Comparison of ENCODE assay signal across 12 cellular contexts in the genomic region with DNA sequence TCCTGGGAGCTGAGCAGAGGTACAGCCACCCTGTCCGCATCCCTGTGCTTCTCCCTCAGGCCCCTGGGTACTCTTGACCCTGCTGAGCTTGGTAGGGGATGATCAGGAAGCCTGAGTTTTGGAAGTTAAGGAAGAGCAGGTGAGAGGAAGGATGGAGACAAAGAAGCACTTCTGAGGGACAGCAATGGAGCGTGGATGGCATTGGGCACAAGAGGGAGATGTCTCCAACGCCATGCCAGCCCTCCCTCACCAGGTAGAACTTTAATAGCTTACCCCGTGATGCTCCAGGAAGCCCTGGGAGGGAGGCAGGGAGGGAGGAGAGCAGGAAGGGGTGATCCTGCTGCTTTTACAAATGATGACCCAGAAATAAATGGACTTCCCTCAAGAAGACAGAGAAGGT. TPM values are rescaled to one million over a fixed set of nuclear protein-coding genes. Genes with fewer than 3 reads are reported as not detected.
DNase-seq lines count a peak whose midpoint lies in the region; ATAC-seq and TF ChIP-seq lines count a peak whose summit lies in the region.
"Had no signal": no experiment of that assay in that cellular context is flagged by ENCODE, and none has a peak within 500 bp of the region (broad histone marks: within the 10 kb centered on the region; RNA-seq: fewer than 3 reads in every experiment).

No MANE protein-coding gene starts in this region.

- H3K9me3 Mint-ChIP-seq in dendritic cell treated with granulocyte-macrophage colony-stimulating factor and Interleukin-4, amounts not matched to agents 40 ng/mL and 50 ng/mL, for 4 days: no peaks in the 10 kb centered on the region
- no peaks in the 10 kb centered on the region for H3K9me3 Mint-ChIP-seq in type B pancreatic cell
- H3K9me3 Mint-ChIP-seq: nephron progenitor cell had no signal

- H3K9me3 ChIP-seq in heart right ventricle: no peaks in the 10 kb centered on the region
- no peaks in the 10 kb centered on the region for H3K9me3 ChIP-seq in mucosa of descending colon
- H3K9me3 ChIP-seq in tibial nerve: no peaks in the 10 kb centered on the region
- H3K9me3 ChIP-seq: transverse colon had no signal

- H3K4me3 ChIP-seq in heart right ventricle (no peak overlapping the region), mucosa of descending colon (no peak overlapping the region), tibial nerve (no peak overlapping the region)
- H3K4me3 ChIP-seq: transverse colon had no signal

- no peak overlapping the region for H3K4me3 Mint-ChIP-seq in dendritic cell treated with granulocyte-macrophage colony-stimulating factor and Interleukin-4, amounts not matched to agents 40 ng/mL and 50 ng/mL, for 4 days
- no peak overlapping the region for H3K4me3 Mint-ChIP-seq in type B pancreatic cell
- H3K4me3 Mint-ChIP-seq: nephron progenitor cell had no signal

- H3K4me1 Mint-ChIP-seq in dendritic cell treated with granulocyte-macrophage colony-stimulating factor and Interleukin-4, amounts not matched to agents 40 ng/mL and 50 ng/mL, for 4 days (ENCODE audit: low read depth): peaks cover 16% of the 10 kb centered on the region
- H3K4me1 Mint-ChIP-seq in type B pancreatic cell (ENCODE audit: unreplicated experiment): peaks cover 20% of the 10 kb centered on the region

- peaks cover 47% of the 10 kb centered on the region for H3K36me3 Mint-ChIP-seq in dendritic cell treated with granulocyte-macrophage colony-stimulating factor and Interleukin-4, amounts not matched to agents 40 ng/mL and 50 ng/mL, for 4 days (ENCODE audit: low read depth)
- H3K36me3 Mint-ChIP-seq in type B pancreatic cell: no peaks in the 10 kb centered on the region

- DNase-seq in heart right ventricle (no peak), left ventricle myocardium superior (no peak), mucosa of descending colon (no peak), type B pancreatic cell (ENCODE audit: extremely low spot score, unreplicated experiment) (no peak), tibial nerve (ENCODE audit: low spot score in 2 of 2) (no peak)
- DNase-seq in activated CD4-positive, alpha-beta T cell treated with anti-CD3 and anti-CD28 coated beads, Interleukin-2, amount 50 U/mL, for 4 hours: no peak
- DNase-seq: activated CD4-positive, CD25-positive, alpha-beta regulatory T cell; activated T-cell treated with anti-CD3 and anti-CD28 coated beads for 4 hours; nephron progenitor cell; transverse colon had no signal

- H3K27ac Mint-ChIP-seq in dendritic cell treated with granulocyte-macrophage colony-stimulating factor and Interleukin-4, amounts not matched to agents 40 ng/mL and 50 ng/mL, for 4 days: peak overlapping the region; percentile 1
- peak overlapping the region; percentile 85 for H3K27ac Mint-ChIP-seq in type B pancreatic cell

- H3K27ac ChIP-seq in heart right ventricle (peak overlapping the region in 9 of 10 donors; percentile 69 to 95 (median 86)), tibial nerve (peak overlapping the region in 2 of 4 donors; percentile 60 to 73)

- no peaks in the 10 kb centered on the region for H3K27me3 Mint-ChIP-seq in dendritic cell treated with granulocyte-macrophage colony-stimulating factor and Interleukin-4, amounts not matched to agents 40 ng/mL and 50 ng/mL, for 4 days
- no peaks in the 10 kb centered on the region for H3K27me3 Mint-ChIP-seq in type B pancreatic cell

- TF ChIP-seq CTCF in heart right ventricle (IDR thresholded peaks at IDR 0.05) (no peak), mucosa of descending colon (IDR thresholded peaks at IDR 0.05) (no peak), type B pancreatic cell (conservative IDR thresholded peaks at IDR 0.05) (no peak), tibial nerve (IDR thresholded peaks at IDR 0.05) (no peak)

- no peak for TF ChIP-seq EP300 in tibial nerve (IDR thresholded peaks at IDR 0.05)

- no peak for TF ChIP-seq POLR2A in tibial nerve (IDR thresholded peaks at IDR 0.05)

- ATAC-seq in heart right ventricle (peak in 5 of 8 donors; percentile 1 to 17 (median 4)), left ventricle myocardium superior (no peak), mucosa of descending colon (peak; percentile 17), HG03565 (IDR thresholded peaks at IDR 0.05; ENCODE audit: unreplicated experiment) (no peak)

- WGBS in heart right ventricle, 2 donors: 51% methylated on average over 4 of the region's 4 CpGs
- 72 to 82% methylated on average over 4 of the region's 4 CpGs for WGBS in tibial nerve, 2 donors

- H3K27me3 ChIP-seq in heart right ventricle: no peaks in the 10 kb centered on the region
- no peaks in the 10 kb centered on the region for H3K27me3 ChIP-seq in tibial nerve
- H3K27me3 ChIP-seq: transverse colon had no signal

- intact Hi-C loops in heart right ventricle (cut with DNase I): loop anchor here in 5 of 10 donors (2.0 to 10.0 kb wide), 5 partner anchors 51 to 68 kb away; a partner anchor contains a TSS
- intact Hi-C loops in left ventricle myocardium superior (cut with micrococcal nuclease): no loop called here
- intact Hi-C loops in dendritic cell treated with granulocyte-macrophage colony-stimulating factor and Interleukin-4, amounts not matched to agents 40 ng/mL and 50 ng/mL, for 4 days (cut with micrococcal nuclease): no loop called here
- intact Hi-C loops in mucosa of descending colon (cut with DNase I, micrococcal nuclease): no loop called here

- H3K36me3 ChIP-seq in heart right ventricle: peaks cover 0 to 22% (median 2%) of the 10 kb centered on the region in 9 donors
- no peaks in the 10 kb centered on the region for H3K36me3 ChIP-seq in mucosa of descending colon (ENCODE audit: low read depth)
- H3K36me3 ChIP-seq in tibial nerve: peaks cover 0 to 18% (median 0%) of the 10 kb centered on the region in 3 donors

- H3K4me1 ChIP-seq in heart right ventricle (peaks cover 5 to 68% (median 36%) of the 10 kb centered on the region in 9 donors), mucosa of descending colon (ENCODE audit: low read depth) (no peaks in the 10 kb centered on the region), tibial nerve (peaks cover 0 to 26% (median 7%) of the 10 kb centered on the region in 4 donors)
- H3K4me1 ChIP-seq: transverse colon had no signal

RNA-seq across cellular contexts. Expression of a gene that starts 29.9 kb away (rescaled TPM):
- total RNA-seq in heart right ventricle: 10 to 100 TPM; 14.9 to 18.5 (median 17.3) TPM
- polyA plus RNA-seq in heart right ventricle: 1 to 10 TPM; 5.8 to 8.5 TPM
- total RNA-seq in left ventricle myocardium superior: 16.3 TPM
- total RNA-seq in mucosa of descending colon: 10 to 100 TPM; 15.5 to 23.6 (median 17.1) TPM
- 21.0 and 25.4 TPM in 2 replicates for total RNA-seq in type B pancreatic cell (ENCODE audit: low replicate concordance)
- total RNA-seq in tibial nerve: 10 to 100 TPM; 15.1 to 19.9 (median 16.8) TPM

Comparison
In these comparisons a context has a peak if more than half of its experiments do, and no peak if none do; other contexts are left out.
1. ATAC-seq: peak in heart right ventricle (5 of 8) and mucosa of descending colon (single experiment); none in left ventricle myocardium superior (single experiment) and HG03565 (single experiment).